Comparison of ENCODE assay signal across 12 cellular contexts in genomic region chr1:27547220-27548116, GRCh38. TPM values are rescaled to one million over a fixed set of nuclear protein-coding genes. Genes with fewer than 3 reads are reported as not detected.
DNase-seq lines count a peak whose midpoint lies in the region; ATAC-seq and TF ChIP-seq lines count a peak whose summit lies in the region.
"Had no signal": no experiment of that assay in that cellular context is flagged by ENCODE, and none has a peak within 500 bp of the region (broad histone marks: within the 10 kb centered on the region; RNA-seq: fewer than 3 reads in every experiment).

No MANE protein-coding gene starts in this region.

- ATAC-seq in RWPE2 (ENCODE audit: low read depth), result no peak
- ATAC-seq in foreskin keratinocyte, result no peak
- no peak for ATAC-seq in HG03342 (IDR thresholded peaks at IDR 0.05; ENCODE audit: unreplicated experiment)
- ATAC-seq: activated naive CD4-positive, alpha-beta T cell treated with anti-CD3 and anti-CD28 coated beads, Interleukin-2, amount 50 U/mL, for 72 hours; stimulated activated memory B cell treated with anti-CD40 and anti-IgM and Interleukin-4, amounts not matched to agents 10 μg/mL and 1 μg/mL and 100 μg/mL, for 72 hours; T-cell had no signal

- TF ChIP-seq POLR2A in sigmoid colon (IDR thresholded peaks at IDR 0.05), result no peak

- H3K4me3 ChIP-seq in RWPE2 (ENCODE audit: severe bottlenecking), result no peak overlapping the region
- H3K4me3 ChIP-seq in sigmoid colon, result no peak overlapping the region
- H3K4me3 ChIP-seq: BLaER1 treated with 17β-estradiol and CSF1 and Interleukin-3, amounts not matched to agents 10 nM and 100 nM had no signal

- WGBS in sigmoid colon, 2 donors, result 96% methylated on average over 44 of the region's 44 CpGs

- H3K36me3 ChIP-seq in RWPE2 (ENCODE audit: low read depth) (peaks cover 53% of the 10 kb centered on the region), sigmoid colon (peaks cover 29 to 57% (median 45%) of the 10 kb centered on the region in 4 donors)

- DNase-seq in RWPE2 (ENCODE audit: low spot score) (no peak), foreskin keratinocyte (no peak), sigmoid colon (no peak), SHP77 (lab: John Stamatoyannopoulos, UW) (no peak), activated gamma-delta T cell (lab: John Stamatoyannopoulos, UW) (no peak)
- DNase-seq in activated T-helper 1 cell treated with anti-CD3 and anti-CD28 coated beads, Interleukin-12 subunit alpha, Interleukin-12 subunit beta, Interleukin-2, Interleukin-4 antibody, amounts not matched to agents 30 ng/mL and 10 ng/mL and 1 ng/mL, durations not matched to agents 14 hours and 24 hours and 36 hours (ENCODE audit: low spot score), result no peak
- DNase-seq: T-cell had no signal

- H3K27ac ChIP-seq in RWPE2 (ENCODE audit: poor library complexity, severe bottlenecking), result peak overlapping the region; percentile 99
- no peak overlapping the region for H3K27ac ChIP-seq in foreskin keratinocyte
- peak overlapping the region; percentile 83 to 92 (median 87) for H3K27ac ChIP-seq in sigmoid colon

- no peak overlapping the region for H3K4me3 Mint-ChIP-seq in activated T-helper 1 cell treated with anti-CD3 and anti-CD28 coated beads, Interleukin-12 subunit alpha, Interleukin-12 subunit beta, Interleukin-2, Interleukin-4 antibody, amounts not matched to agents 30 ng/mL and 10 ng/mL and 1 ng/mL, durations not matched to agents 14 hours and 24 hours and 36 hours
- H3K4me3 Mint-ChIP-seq: stimulated activated memory B cell treated with anti-CD40 and anti-IgM and Interleukin-4, amounts not matched to agents 10 μg/mL and 1 μg/mL and 100 μg/mL, for 72 hours; T-cell had no signal

- intact Hi-C loops in sigmoid colon (cut with DNase I), result no loop called here
- intact Hi-C loops in activated T-helper 1 cell treated with anti-CD3 and anti-CD28 coated beads, Interleukin-12 subunit alpha, Interleukin-12 subunit beta, Interleukin-2, Interleukin-4 antibody, amounts not matched to agents 30 ng/mL and 10 ng/mL and 1 ng/mL, durations not matched to agents 14 hours and 24 hours and 36 hours (cut with micrococcal nuclease), result no loop called here

- TF ChIP-seq EP300 in sigmoid colon (IDR thresholded peaks at IDR 0.05), result no peak

- H3K27ac Mint-ChIP-seq in activated T-helper 1 cell treated with anti-CD3 and anti-CD28 coated beads, Interleukin-12 subunit alpha, Interleukin-12 subunit beta, Interleukin-2, Interleukin-4 antibody, amounts not matched to agents 30 ng/mL and 10 ng/mL and 1 ng/mL, durations not matched to agents 14 hours and 24 hours and 36 hours, result no peak overlapping the region
- H3K27ac Mint-ChIP-seq: stimulated activated memory B cell treated with anti-CD40 and anti-IgM and Interleukin-4, amounts not matched to agents 10 μg/mL and 1 μg/mL and 100 μg/mL, for 72 hours; T-cell had no signal

- H3K27me3 ChIP-seq in RWPE2 (ENCODE audit: insufficient read depth, poor library complexity, severe bottlenecking), result no peaks in the 10 kb centered on the region
- H3K27me3 ChIP-seq in foreskin keratinocyte, result no peaks in the 10 kb centered on the region
- H3K27me3 ChIP-seq in sigmoid colon, result no peaks in the 10 kb centered on the region
- H3K27me3 ChIP-seq: BLaER1 treated with 17β-estradiol and CSF1 and Interleukin-3, amounts not matched to agents 10 nM and 100 nM had no signal

- peaks cover 3% of the 10 kb centered on the region for H3K4me1 Mint-ChIP-seq in activated T-helper 1 cell treated with anti-CD3 and anti-CD28 coated beads, Interleukin-12 subunit alpha, Interleukin-12 subunit beta, Interleukin-2, Interleukin-4 antibody, amounts not matched to agents 30 ng/mL and 10 ng/mL and 1 ng/mL, durations not matched to agents 14 hours and 24 hours and 36 hours (ENCODE audit: low read depth)

- no peaks in the 10 kb centered on the region for H3K9me3 ChIP-seq in RWPE2 (ENCODE audit: severe bottlenecking)
- no peaks in the 10 kb centered on the region for H3K9me3 ChIP-seq in sigmoid colon

- no peaks in the 10 kb centered on the region for H3K27me3 Mint-ChIP-seq in activated T-helper 1 cell treated with anti-CD3 and anti-CD28 coated beads, Interleukin-12 subunit alpha, Interleukin-12 subunit beta, Interleukin-2, Interleukin-4 antibody, amounts not matched to agents 30 ng/mL and 10 ng/mL and 1 ng/mL, durations not matched to agents 14 hours and 24 hours and 36 hours (ENCODE audit: insufficient read depth)
- H3K27me3 Mint-ChIP-seq: stimulated activated memory B cell treated with anti-CD40 and anti-IgM and Interleukin-4, amounts not matched to agents 10 μg/mL and 1 μg/mL and 100 μg/mL, for 72 hours; T-cell had no signal

- H3K9me3 Mint-ChIP-seq in activated T-helper 1 cell treated with anti-CD3 and anti-CD28 coated beads, Interleukin-12 subunit alpha, Interleukin-12 subunit beta, Interleukin-2, Interleukin-4 antibody, amounts not matched to agents 30 ng/mL and 10 ng/mL and 1 ng/mL, durations not matched to agents 14 hours and 24 hours and 36 hours, result no peaks in the 10 kb centered on the region
- H3K9me3 Mint-ChIP-seq: activated naive CD4-positive, alpha-beta T cell treated with anti-CD3 and anti-CD28 coated beads, Interleukin-2, amount 50 U/mL, for 72 hours; stimulated activated memory B cell treated with anti-CD40 and anti-IgM and Interleukin-4, amounts not matched to agents 10 μg/mL and 1 μg/mL and 100 μg/mL, for 72 hours; T-cell had no signal

- peak; percentile 29 for TF ChIP-seq CTCF in GM12873 (IDR thresholded peaks at IDR 0.05; ENCODE audit: insufficient read depth, low read depth, low read length, missing control alignments)
- TF ChIP-seq CTCF in RWPE2 (IDR thresholded peaks at IDR 0.05; ENCODE audit: poor library complexity, severe bottlenecking), result no peak
- peak; percentile 30 for TF ChIP-seq CTCF in foreskin keratinocyte (conservative IDR thresholded peaks at IDR 0.05)
- TF ChIP-seq CTCF in sigmoid colon (IDR thresholded peaks at IDR 0.05), result no peak

- H3K36me3 Mint-ChIP-seq in activated T-helper 1 cell treated with anti-CD3 and anti-CD28 coated beads, Interleukin-12 subunit alpha, Interleukin-12 subunit beta, Interleukin-2, Interleukin-4 antibody, amounts not matched to agents 30 ng/mL and 10 ng/mL and 1 ng/mL, durations not matched to agents 14 hours and 24 hours and 36 hours (ENCODE audit: low read depth), result peaks cover 16% of the 10 kb centered on the region
- H3K36me3 Mint-ChIP-seq: activated naive CD4-positive, alpha-beta T cell treated with anti-CD3 and anti-CD28 coated beads, Interleukin-2, amount 50 U/mL, for 72 hours had no signal

- H3K4me1 ChIP-seq in RWPE2 (ENCODE audit: insufficient read depth, poor library complexity, severe bottlenecking), result peaks cover 12% of the 10 kb centered on the region
- peaks cover 5% of the 10 kb centered on the region for H3K4me1 ChIP-seq in foreskin keratinocyte
- H3K4me1 ChIP-seq in sigmoid colon, result peaks cover 0 to 52% (median 51%) of the 10 kb centered on the region in 4 donors

RNA-seq across cellular contexts. Expression of gene AHDC1, which starts 56.5 kb away (rescaled TPM):
- total RNA-seq in foreskin keratinocyte (12.1 and 14.8 TPM in 2 replicates), sigmoid colon (10 to 100 TPM; 10.9 to 34.1 (median 14.3) TPM)
- polyA plus RNA-seq in foreskin keratinocyte (4.0 and 5.4 TPM in 2 replicates), sigmoid colon (10 to 100 TPM in 1 of 3 donors, 1 to 10 TPM in 2; 1.8 to 17.4 (median 2.1) TPM)
- 33.7 and 33.9 TPM in 2 replicates for total RNA-seq in activated T-helper 1 cell treated with anti-CD3 and anti-CD28 coated beads, Interleukin-12 subunit alpha, Interleukin-12 subunit beta, Interleukin-2, Interleukin-4 antibody, amounts not matched to agents 30 ng/mL and 10 ng/mL and 1 ng/mL, durations not matched to agents 14 hours and 24 hours and 36 hours

RNA-seq across cellular contexts. Expression of gene WASF2, which starts 57.5 kb away (rescaled TPM):
- total RNA-seq in foreskin keratinocyte (49.9 and 53.9 TPM in 2 replicates), sigmoid colon (10 to 100 TPM; 43.9 to 63.2 (median 59.9) TPM)
- polyA plus RNA-seq in foreskin keratinocyte (28.7 and 30.1 TPM in 2 replicates), sigmoid colon (10 to 100 TPM; 30.0 to 69.6 (median 30.5) TPM)
- 108 and 109 TPM in 2 replicates for total RNA-seq in activated T-helper 1 cell treated with anti-CD3 and anti-CD28 coated beads, Interleukin-12 subunit alpha, Interleukin-12 subunit beta, Interleukin-2, Interleukin-4 antibody, amounts not matched to agents 30 ng/mL and 10 ng/mL and 1 ng/mL, durations not matched to agents 14 hours and 24 hours and 36 hours

Comparison
In these comparisons a context has a peak if more than half of its experiments do, and no peak if none do; other contexts are left out.
1. CTCF ChIP-seq: peak in GM12873 (single experiment) and foreskin keratinocyte (single experiment); none in RWPE2 (single experiment) and sigmoid colon (0 of 4).